9 cellular contexts compared by ENCODE assay signal in the genomic region with DNA sequence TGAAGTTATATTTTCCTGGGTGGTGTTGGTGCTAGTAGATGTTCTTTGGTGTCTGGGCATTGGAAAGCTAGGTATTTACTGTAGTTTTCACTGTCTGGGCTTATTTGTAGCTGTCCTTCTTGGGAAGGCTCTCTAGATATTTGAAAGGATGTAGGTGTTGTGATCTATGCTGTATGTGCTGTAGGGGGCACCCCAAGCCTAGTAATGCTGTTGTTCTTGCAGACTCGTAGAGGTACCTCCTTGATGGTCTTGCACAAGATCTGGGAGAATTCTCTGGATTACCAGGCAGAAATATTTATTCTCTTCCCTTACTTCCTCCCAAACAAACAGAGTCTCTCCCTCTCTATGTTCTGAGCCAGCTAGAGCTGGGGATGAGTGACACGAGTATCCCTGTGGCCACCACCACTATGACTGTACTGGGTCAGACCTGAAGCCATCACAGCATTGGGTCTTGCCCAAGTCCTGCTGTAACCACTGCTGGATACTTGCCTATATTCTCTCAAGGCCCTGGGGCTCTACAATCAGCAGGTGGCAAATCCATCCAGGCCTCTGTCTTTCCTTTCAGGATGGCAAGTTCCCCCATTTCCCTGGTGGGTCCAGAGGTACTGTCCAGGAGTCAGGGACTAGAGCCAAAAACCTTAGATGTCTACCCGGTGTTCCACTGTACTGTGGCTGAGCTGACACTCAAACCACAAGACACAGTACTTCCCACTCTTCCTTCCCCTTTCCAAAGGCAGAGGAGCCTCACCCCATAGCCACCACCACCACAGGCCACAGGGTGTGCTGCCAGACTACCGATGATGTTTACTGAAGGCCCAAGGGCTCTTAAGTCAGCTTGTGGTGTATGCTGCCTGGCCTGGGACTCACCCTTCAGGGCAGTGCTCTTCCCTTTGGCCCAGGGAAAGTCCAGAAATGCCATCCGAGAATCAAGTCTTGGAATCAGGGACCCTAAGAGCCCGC.
DNase-seq lines count a peak whose midpoint lies in the region; ATAC-seq and TF ChIP-seq lines count a peak whose summit lies in the region.
"Had no signal": no experiment of that assay in that cellular context is flagged by ENCODE, and none has a peak within 500 bp of the region (broad histone marks: within the 10 kb centered on the region; RNA-seq: fewer than 3 reads in every experiment).

No MANE protein-coding gene starts in this region.

- H3K79me2 ChIP-seq in DND-41 (ENCODE audit: insufficient read depth, low read length): no peaks in the 10 kb centered on the region
- H3K79me2 ChIP-seq in parathyroid adenoma: no peaks in the 10 kb centered on the region

- H3K4me3 ChIP-seq in DND-41 (ENCODE audit: low read depth in 1 of 2, low read length in 2 of 2): no peak overlapping the region
- H3K4me3 ChIP-seq in LNCaP clone FGC (ENCODE audit: low read depth, low read length): no peak overlapping the region
- H3K4me3 ChIP-seq in parathyroid adenoma (ENCODE audit: low read depth, low read length): no peak overlapping the region

- DNase-seq in DND-41: peak; percentile 80
- no peak for DNase-seq in LNCaP clone FGC (ENCODE audit: low read depth)
- peak; percentile 60 for DNase-seq in endothelial cell (ENCODE audit: low spot score)
- DNase-seq in NCI-H2227 (lab: John Stamatoyannopoulos, UW; ENCODE audit: unreplicated experiment): no peak

- H3K27ac ChIP-seq in DND-41 (ENCODE audit: low read length) (peak overlapping the region; percentile 34), VCaP (no peak overlapping the region), parathyroid adenoma (no peak overlapping the region)

- H4K20me1 ChIP-seq in DND-41 (ENCODE audit: insufficient read depth, low read length): no peaks in the 10 kb centered on the region

- ATAC-seq in DND-41 (ENCODE audit: insufficient read depth, low read depth): peak; percentile 94
- no peak for ATAC-seq in HG03095 (IDR thresholded peaks at IDR 0.05; ENCODE audit: unreplicated experiment)
- no peak for ATAC-seq in GM21515 (IDR thresholded peaks at IDR 0.05; ENCODE audit: unreplicated experiment)

- TF ChIP-seq CTCF in DND-41 (IDR thresholded peaks at IDR 0.05; ENCODE audit: borderline replicate concordance, extremely low read depth, low read length, poor library complexity, severe bottlenecking): peak; percentile 80
- peak; percentile 21; the same call in 1 of the 2 replicates for TF ChIP-seq CTCF in LNCaP clone FGC (IDR thresholded peaks at IDR 0.05; ENCODE audit: control insufficient read depth, extremely low read depth, insufficient read depth)
- TF ChIP-seq CTCF in VCaP (conservative IDR thresholded peaks at IDR 0.05): peak; percentile 51
- TF ChIP-seq CTCF in endothelial cell (IDR thresholded peaks at IDR 0.05; ENCODE audit: unreplicated experiment): no peak
- peak; percentile 24 for TF ChIP-seq CTCF in parathyroid adenoma (IDR thresholded peaks at IDR 0.05)

- no peak overlapping the region for H3K4me3 Mint-ChIP-seq in endothelial cell (ENCODE audit: unreplicated experiment)
- H3K4me3 Mint-ChIP-seq: T-helper 1 cell treated with Interleukin-12 subunit alpha and Interleukin-12 subunit beta and Interleukin-4 antibody, amounts not matched to agents 30 μg/mL and 1 μg/mL, for 36 hours had no signal

- H3K27me3 Mint-ChIP-seq in endothelial cell (ENCODE audit: unreplicated experiment): no peaks in the 10 kb centered on the region

- no peaks in the 10 kb centered on the region for H3K9me3 Mint-ChIP-seq in endothelial cell (ENCODE audit: unreplicated experiment)
- H3K9me3 Mint-ChIP-seq: T-helper 1 cell treated with Interleukin-12 subunit alpha and Interleukin-12 subunit beta and Interleukin-4 antibody, amounts not matched to agents 30 μg/mL and 1 μg/mL, for 36 hours had no signal

- H3K27ac Mint-ChIP-seq in endothelial cell (ENCODE audit: unreplicated experiment): no peak overlapping the region
- H3K27ac Mint-ChIP-seq: T-helper 1 cell treated with Interleukin-12 subunit alpha and Interleukin-12 subunit beta and Interleukin-4 antibody, amounts not matched to agents 30 μg/mL and 1 μg/mL, for 36 hours had no signal

- H3K9ac ChIP-seq in DND-41 (ENCODE audit: low read depth, low read length) (no peak overlapping the region), parathyroid adenoma (no peak overlapping the region)

- H3K9me3 ChIP-seq in DND-41 (ENCODE audit: insufficient read depth, low read length, severe bottlenecking) (peaks cover 8% of the 10 kb centered on the region), parathyroid adenoma (ENCODE audit: control insufficient read depth, low read length) (no peaks in the 10 kb centered on the region)

- H2AFZ ChIP-seq in DND-41 (ENCODE audit: low read depth, low read length) (0 out of 2 replicates have a peak overlapping the region, but pooled peaks have one; percentile 12), parathyroid adenoma (no peak overlapping the region)

- H3K36me3 ChIP-seq in DND-41 (ENCODE audit: insufficient read depth, low read length) (no peaks in the 10 kb centered on the region), parathyroid adenoma (ENCODE audit: control insufficient read depth, insufficient read depth, low read length) (no peaks in the 10 kb centered on the region)

- no peaks in the 10 kb centered on the region for H3K4me1 Mint-ChIP-seq in endothelial cell (ENCODE audit: unreplicated experiment)

- H3K4me2 ChIP-seq in DND-41 (ENCODE audit: insufficient read depth, low read length) (no peak overlapping the region), parathyroid adenoma (ENCODE audit: low read length) (no peak overlapping the region)

- peaks cover 16% of the 10 kb centered on the region for H3K4me1 ChIP-seq in DND-41 (ENCODE audit: insufficient read depth, low read length)
- H3K4me1 ChIP-seq in parathyroid adenoma: no peaks in the 10 kb centered on the region

- peaks cover 2% of the 10 kb centered on the region for H3K36me3 Mint-ChIP-seq in endothelial cell (ENCODE audit: low read depth, unreplicated experiment)

- no peaks in the 10 kb centered on the region for H3K27me3 ChIP-seq in DND-41 (ENCODE audit: insufficient read depth, low read length, poor library complexity)
- no peaks in the 10 kb centered on the region for H3K27me3 ChIP-seq in parathyroid adenoma (ENCODE audit: control insufficient read depth, insufficient read depth, low read length)

Comparison
In these comparisons a context has a peak if more than half of its experiments do, and no peak if none do; other contexts are left out.
1. DNase-seq: peak in DND-41 (single experiment) and endothelial cell (single experiment); none in LNCaP clone FGC (single experiment) and NCI-H2227 (single experiment).